8 cellular contexts compared by ENCODE assay signal in the genomic region with DNA sequence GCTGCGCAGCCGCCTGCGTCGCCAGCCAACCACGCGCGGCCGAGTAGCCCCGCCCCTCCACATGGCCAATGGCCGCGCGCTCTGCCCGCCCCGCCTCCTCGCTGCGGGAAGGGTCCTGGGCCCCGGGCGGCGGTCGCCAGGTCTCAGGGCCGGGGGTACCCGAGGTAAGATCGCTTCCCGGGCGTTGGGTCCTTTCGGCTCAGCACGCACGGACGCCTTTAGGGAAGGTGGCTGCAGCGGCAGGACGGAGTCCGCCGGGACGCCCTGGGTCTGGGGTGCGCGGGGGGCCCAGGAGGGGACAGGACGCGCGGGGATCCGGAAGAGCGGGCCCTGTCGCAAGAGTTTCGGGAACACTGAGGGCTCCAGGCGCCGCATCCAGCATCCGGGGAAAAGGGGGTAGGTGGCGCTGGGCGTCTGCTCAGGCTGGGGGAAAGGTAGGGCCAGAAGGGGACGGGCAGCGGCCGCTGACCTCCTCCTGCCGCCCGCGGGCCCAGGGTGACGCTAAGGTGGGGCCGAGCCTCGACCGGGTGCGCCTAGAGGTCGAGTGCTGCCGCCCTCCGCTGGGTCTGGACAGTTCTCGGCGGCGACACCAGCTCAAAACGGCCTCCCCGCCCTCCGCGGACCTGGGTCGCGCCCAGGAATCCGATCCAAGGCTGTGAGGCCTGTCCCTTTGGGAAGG. TPM values are rescaled to one million over a fixed set of nuclear protein-coding genes. Genes with fewer than 3 reads are reported as not detected.
DNase-seq lines count a peak whose midpoint lies in the region; ATAC-seq, FAIRE-seq and TF ChIP-seq lines count a peak whose summit lies in the region.

A gene (plus strand): TSS at position 95 of the 679 bp plus-strand sequence. CDS start 7,791 bp downstream, outside the sequence.

- intact Hi-C loops in A673 (cut with micrococcal nuclease; ENCODE audit: unreplicated experiment) (no loop called here), mammary epithelial cell (cut with micrococcal nuclease) (loop anchor here (1.0 to 10.0 kb wide), 4 partner anchors 8 to 172 kb away; a partner anchor contains a TSS)

- no peaks in the 10 kb centered on the region for H3K36me3 ChIP-seq in A673 (ENCODE audit: insufficient read depth, low read length, poor library complexity, severe bottlenecking)
- H3K36me3 ChIP-seq in mammary epithelial cell (ENCODE audit: insufficient read depth, low read length) = no peaks in the 10 kb centered on the region
- H3K36me3 ChIP-seq in small intestine (ENCODE audit: control insufficient read depth in 2 of 2, insufficient read depth in 2 of 2, low read length in 2 of 2) = no peaks in the 10 kb centered on the region

- H3K9me3 ChIP-seq in A673 (ENCODE audit: low read depth, low read length, poor library complexity, severe bottlenecking) (no peaks in the 10 kb centered on the region), mammary epithelial cell (replicated peaks; ENCODE audit: insufficient read depth, low read length) (no peaks in the 10 kb centered on the region), small intestine (ENCODE audit: control insufficient read depth, low read depth) (no peaks in the 10 kb centered on the region)

- 2% methylated on average over 12 of the region's 72 CpGs for WGBS in mammary epithelial cell (ENCODE audit: low coverage, missing lambda C conversion rate)
- WGBS in small intestine, 3 donors = 0 to 1% (median 0%) methylated on average over 58 to 72 of the region's 72 CpGs

- peak within 1 kb of the TSS; percentile 69 for H3K9ac ChIP-seq in mammary epithelial cell (ENCODE audit: insufficient read depth, low read length)

- H4K20me1 ChIP-seq in mammary epithelial cell (ENCODE audit: insufficient read depth, low read length) = no peaks in the 10 kb centered on the region

- DNase-seq in A673 (ENCODE audit: low spot score) (peak; percentile 90), NCI-H2171 (lab: John Stamatoyannopoulos, UW) (peak; percentile 92), mammary epithelial cell (peak; percentile 73), iPS-NIHi11 (ENCODE audit: low spot score) (peak; percentile 99), small intestine (peak; percentile 88)

- H3K4me2 ChIP-seq in mammary epithelial cell (ENCODE audit: insufficient read depth, low read depth, low read length) = peak within 1 kb of the TSS; percentile 97

- H3K27me3 ChIP-seq in A673 (replicated peaks; ENCODE audit: insufficient read depth, low read depth, low read length, poor library complexity) (no peaks in the 10 kb centered on the region), mammary epithelial cell (ENCODE audit: insufficient read depth, low read length) (no peaks in the 10 kb centered on the region), small intestine (ENCODE audit: control insufficient read depth in 2 of 2, insufficient read depth in 2 of 2, low read length in 2 of 2) (no peaks in the 10 kb centered on the region)

- CTCF ChIA-PET in A673 (lab: Charles Lee) (no interaction called here), mammary epithelial cell (lab: Charles Lee; ENCODE audit: low non-redundant PET) (no interaction called here)

- peak within 1 kb of the TSS; percentile 94 for H3K4me3 ChIP-seq in A673 (ENCODE audit: low read depth, low read length, poor library complexity, severe bottlenecking)
- H3K4me3 ChIP-seq in WI38 (ENCODE audit: low read depth, low read length) = peak within 1 kb of the TSS; percentile 89
- H3K4me3 ChIP-seq in mammary epithelial cell (replicated peaks in 1 of 3; ENCODE audit: insufficient read depth in 1 of 3, low read depth in 2 of 3, low read length in 3 of 3) = peak within 1 kb of the TSS; percentile 89 to 92 (median 90)
- H3K4me3 ChIP-seq in small intestine (ENCODE audit: low read depth in 1 of 2, low read length in 2 of 2) = peak within 1 kb of the TSS; percentile 99 to 100

- peak within 1 kb of the TSS; percentile 83 for H2AFZ ChIP-seq in mammary epithelial cell (ENCODE audit: low read depth, low read length)

- H3K27ac ChIP-seq in A673 (ENCODE audit: low read depth, low read length, poor library complexity, severe bottlenecking) (peak within 1 kb of the TSS; percentile 95), mammary epithelial cell (ENCODE audit: insufficient read depth, low read depth, low read length) (peak within 1 kb of the TSS; percentile 56), small intestine (ENCODE audit: low read depth in 1 of 2, low read length in 1 of 2) (peak within 1 kb of the TSS; percentile 91 to 92)

- dilution Hi-C loops in mammary epithelial cell (cut with HindIII; ENCODE audit: low sequenced_read_pairs) = no loop called here

- no peak for FAIRE-seq in small intestine (lab: Jason Lieb, UNC)

- POLR2A ChIA-PET in A673 (lab: Charles Lee; ENCODE audit: low non-redundant PET) = no interaction called here

- in situ Hi-C loops in mammary epithelial cell (cut with MboI; ENCODE audit: low sequenced_read_pairs in 2 of 2) = no loop called here

- BruUV-seq in A673 (replicated peaks; lab: Mats Ljungman, UMichigan) (no TSS peak), mammary epithelial cell (replicated peaks; lab: Mats Ljungman, UMichigan) (no TSS peak)

- H3K4me1 ChIP-seq in A673 (ENCODE audit: insufficient read depth, low read length, poor library complexity, severe bottlenecking) (no peaks in the 10 kb centered on the region), mammary epithelial cell (ENCODE audit: insufficient read depth, low read length) (peaks cover 10% of the 10 kb centered on the region), small intestine (ENCODE audit: control insufficient read depth in 2 of 2, insufficient read depth in 1 of 2, low read depth in 1 of 2, low read length in 1 of 2) (peaks cover 0 to 7% of the 10 kb centered on the region in 2 donors)

- no peak for TF ChIP-seq CTCF in A673 (conservative IDR thresholded peaks at IDR 0.05; ENCODE audit: low read depth, low read length)
- TF ChIP-seq CTCF in WI38 (IDR thresholded peaks at IDR 0.05; ENCODE audit: low read depth, low read length) = no peak
- peak in 1 of 2 donors; percentile 3 for TF ChIP-seq CTCF in mammary epithelial cell (conservative IDR thresholded peaks at IDR 0.05 in 1 of 2, IDR thresholded peaks at IDR 0.05 in 1 of 2; ENCODE audit: extremely low read depth in 1 of 2, insufficient read depth in 1 of 2, low read depth in 1 of 2, low read length in 2 of 2)

- ATAC-seq in GM18858 (IDR thresholded peaks at IDR 0.05; ENCODE audit: unreplicated experiment) = peak; percentile 75
- ATAC-seq in HG03066 (IDR thresholded peaks at IDR 0.05; ENCODE audit: low read depth, unreplicated experiment) = peak; percentile 83

- H3K79me2 ChIP-seq in mammary epithelial cell (ENCODE audit: insufficient read depth, low read length) = peaks cover 31% of the 10 kb centered on the region

RNA-seq across cellular contexts. Expression of the gene that starts here (rescaled TPM):
- total RNA-seq in A673 (2021) (28.2 and 32.4 TPM in 2 replicates), mammary epithelial cell (10 to 100 TPM; 27.7 to 37.9 TPM)
- polyA plus RNA-seq in mammary epithelial cell (14.6 TPM), small intestine (10 to 100 TPM in 2 of 3 donors, 1 to 10 TPM in 1; 6.2 to 32.7 (median 11.6) TPM)
- polyA minus RNA-seq in mammary epithelial cell = 43.1 TPM

Comparison
In these comparisons a context has a peak if more than half of its experiments do, and no peak if none do; other contexts are left out.
1. Peak in every context shown above with its lines: DNase-seq, ATAC-seq, H3K4me3 ChIP-seq and H3K27ac ChIP-seq.